Comparison of ENCODE assay signal across 2 cellular contexts in genomic region chr2:175439416-175439815, GRCh38.
TF ChIP-seq lines count a peak whose summit lies in the region.

No MANE protein-coding gene starts in this region.

TF ChIP-seq in SK-N-SH treated with all-trans-retinoic acid at 6 μM for 48 hours, 23 proteins besides CTCF, POLR2A, EP300 and RAD21:
- TF ChIP-seq BACH2 (CRISPR knock-in tag; IDR thresholded peaks at IDR 0.05; ENCODE audit: borderline replicate concordance) = no peak
- TF ChIP-seq TOX (CRISPR knock-in tag; IDR thresholded peaks at IDR 0.05; ENCODE audit: borderline replicate concordance) = no peak
- TF ChIP-seq PATZ1 (CRISPR knock-in tag; IDR thresholded peaks at IDR 0.05; ENCODE audit: borderline replicate concordance) = no peak
- TF ChIP-seq ZNF70 (CRISPR knock-in tag; IDR thresholded peaks at IDR 0.05) = no peak
- no peak for TF ChIP-seq ZC3H10 (CRISPR knock-in tag; IDR thresholded peaks at IDR 0.05)
- no peak for TF ChIP-seq ZFP30 (CRISPR knock-in tag; IDR thresholded peaks at IDR 0.05)
- no peak for TF ChIP-seq PPARA (CRISPR knock-in tag; IDR thresholded peaks at IDR 0.05; ENCODE audit: borderline replicate concordance)
- no peak for TF ChIP-seq CSRNP3 (CRISPR knock-in tag; IDR thresholded peaks at IDR 0.05)
- TF ChIP-seq OSR1 (CRISPR knock-in tag; IDR thresholded peaks at IDR 0.05) = no peak
- no peak for TF ChIP-seq ESRRG (CRISPR knock-in tag; IDR thresholded peaks at IDR 0.05)
- no peak for TF ChIP-seq ZNF8 (CRISPR knock-in tag; IDR thresholded peaks at IDR 0.05)
- TF ChIP-seq TCF4 (CRISPR knock-in tag; IDR thresholded peaks at IDR 0.05; ENCODE audit: borderline replicate concordance) = no peak
- no peak for TF ChIP-seq CREB5 (CRISPR knock-in tag; IDR thresholded peaks at IDR 0.05; ENCODE audit: low read depth)
- TF ChIP-seq RARB (CRISPR knock-in tag; IDR thresholded peaks at IDR 0.05) = no peak
- no peak for TF ChIP-seq GLIS3 (CRISPR knock-in tag; IDR thresholded peaks at IDR 0.05)
- no peak for TF ChIP-seq POU6F1 (CRISPR knock-in tag; IDR thresholded peaks at IDR 0.05; ENCODE audit: borderline replicate concordance, low read depth)
- TF ChIP-seq CSDC2 (CRISPR knock-in tag; IDR thresholded peaks at IDR 0.05) = no peak
- TF ChIP-seq SNAI2 (CRISPR knock-in tag; IDR thresholded peaks at IDR 0.05) = no peak
- no peak for TF ChIP-seq ARNTL (CRISPR knock-in tag; IDR thresholded peaks at IDR 0.05; ENCODE audit: borderline replicate concordance, low read depth)

TF ChIP-seq in SK-N-SH, 30 proteins besides CTCF, POLR2A, EP300 and RAD21:
- TF ChIP-seq NRF1 (IDR thresholded peaks at IDR 0.05; ENCODE audit: low read depth, low read length) (no peak), CHD2 (IDR thresholded peaks at IDR 0.05; ENCODE audit: low read length, partially characterized antibody) (no peak), FOSL2 (IDR thresholded peaks at IDR 0.05; ENCODE audit: borderline replicate concordance, low read depth) (no peak)
